In the genomic region with DNA sequence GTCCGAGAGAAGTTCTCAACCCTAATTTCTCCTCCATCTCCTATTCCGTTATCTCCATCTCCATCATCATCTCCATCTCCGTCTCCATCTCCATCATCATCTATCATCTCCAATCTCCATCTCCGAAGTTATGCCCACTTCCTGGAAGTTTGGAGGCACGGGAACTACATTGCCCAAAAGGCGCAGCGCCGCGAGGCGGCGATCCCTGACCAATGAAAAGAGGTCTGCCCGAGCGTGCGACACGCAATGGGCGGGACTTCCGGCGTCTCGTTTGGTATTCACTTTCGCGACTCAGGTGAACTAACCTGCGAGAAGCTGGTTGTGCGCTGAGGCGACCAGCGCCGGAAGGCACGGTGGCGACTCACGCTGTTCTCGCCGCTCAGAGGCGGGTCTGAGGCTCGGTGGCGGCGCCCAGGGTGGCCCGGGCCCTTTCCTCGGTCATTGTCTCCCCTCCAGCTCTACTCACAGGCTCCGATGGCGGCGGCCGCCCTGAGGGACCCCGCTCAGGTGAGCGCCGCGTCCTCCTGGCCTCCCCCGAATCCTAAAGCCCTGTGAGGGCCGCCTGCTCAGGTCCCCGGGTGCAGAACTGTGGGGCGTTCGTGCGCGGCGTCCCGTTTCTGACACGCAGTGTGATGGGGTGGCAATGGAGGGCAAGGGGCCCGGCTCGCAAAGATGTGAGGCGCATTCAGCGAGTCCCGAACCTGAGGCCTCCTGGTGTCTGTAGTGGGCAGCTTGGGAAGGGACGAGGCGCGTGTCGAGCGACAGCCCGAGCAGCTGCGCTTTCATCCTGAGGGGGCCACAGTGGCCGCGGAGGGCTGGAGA, we compare ENCODE assay signal across 1 cellular context.
A peak's percentile ranks its signal among the peaks of the same experiment; 100 is the strongest.
TF ChIP-seq lines count a peak whose summit lies in the region.
"Not testable (repeated sequence)": the region's sequence is repeated elsewhere in the genome, so short reads cannot be mapped to it uniquely, and the experiment has no call there.

A gene (plus strand): TSS at position 274 of the 822 bp plus-strand sequence. CDS start 201 bp downstream, at position 475.

TF ChIP-seq in K562, 482 proteins besides CTCF, POLR2A, EP300 and RAD21 (continued from another document):
- TF ChIP-seq, protein P1, sequence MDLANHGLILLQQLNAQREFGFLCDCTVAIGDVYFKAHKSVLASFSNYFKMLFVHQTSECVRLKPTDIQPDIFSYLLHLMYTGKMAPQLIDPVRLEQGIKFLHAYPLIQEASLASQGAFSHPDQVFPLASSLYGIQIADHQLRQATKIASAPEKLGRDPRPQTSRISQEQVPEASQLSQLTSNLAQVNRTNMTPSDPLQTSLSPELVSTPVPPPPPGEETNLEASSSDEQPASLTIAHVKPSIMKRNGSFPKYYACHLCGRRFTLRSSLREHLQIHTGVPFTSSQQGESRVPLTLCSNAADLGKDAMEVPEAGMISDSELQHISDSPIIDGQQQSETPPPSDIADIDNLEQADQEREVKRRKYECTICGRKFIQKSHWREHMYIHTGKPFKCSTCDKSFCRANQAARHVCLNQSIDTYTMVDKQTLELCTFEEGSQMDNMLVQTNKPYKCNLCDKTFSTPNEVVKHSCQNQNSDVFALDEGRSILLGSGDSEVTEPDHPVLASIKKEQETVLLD (IDR thresholded peaks at IDR 0.05): peak; percentile 53; the same call in 1 of the 2 replicates
- TF ChIP-seq SRSF1 (IDR thresholded peaks at IDR 0.05; ENCODE audit: low read depth, low read length): 0 out of 2 replicates have a peak, but pooled peaks have one; percentile 41
- 0 out of 2 replicates have a peak, but pooled peaks have one; percentile 22 for TF ChIP-seq ELF4 (CRISPR knock-in tag; IDR thresholded peaks at IDR 0.05)
- TF ChIP-seq, protein P2, sequence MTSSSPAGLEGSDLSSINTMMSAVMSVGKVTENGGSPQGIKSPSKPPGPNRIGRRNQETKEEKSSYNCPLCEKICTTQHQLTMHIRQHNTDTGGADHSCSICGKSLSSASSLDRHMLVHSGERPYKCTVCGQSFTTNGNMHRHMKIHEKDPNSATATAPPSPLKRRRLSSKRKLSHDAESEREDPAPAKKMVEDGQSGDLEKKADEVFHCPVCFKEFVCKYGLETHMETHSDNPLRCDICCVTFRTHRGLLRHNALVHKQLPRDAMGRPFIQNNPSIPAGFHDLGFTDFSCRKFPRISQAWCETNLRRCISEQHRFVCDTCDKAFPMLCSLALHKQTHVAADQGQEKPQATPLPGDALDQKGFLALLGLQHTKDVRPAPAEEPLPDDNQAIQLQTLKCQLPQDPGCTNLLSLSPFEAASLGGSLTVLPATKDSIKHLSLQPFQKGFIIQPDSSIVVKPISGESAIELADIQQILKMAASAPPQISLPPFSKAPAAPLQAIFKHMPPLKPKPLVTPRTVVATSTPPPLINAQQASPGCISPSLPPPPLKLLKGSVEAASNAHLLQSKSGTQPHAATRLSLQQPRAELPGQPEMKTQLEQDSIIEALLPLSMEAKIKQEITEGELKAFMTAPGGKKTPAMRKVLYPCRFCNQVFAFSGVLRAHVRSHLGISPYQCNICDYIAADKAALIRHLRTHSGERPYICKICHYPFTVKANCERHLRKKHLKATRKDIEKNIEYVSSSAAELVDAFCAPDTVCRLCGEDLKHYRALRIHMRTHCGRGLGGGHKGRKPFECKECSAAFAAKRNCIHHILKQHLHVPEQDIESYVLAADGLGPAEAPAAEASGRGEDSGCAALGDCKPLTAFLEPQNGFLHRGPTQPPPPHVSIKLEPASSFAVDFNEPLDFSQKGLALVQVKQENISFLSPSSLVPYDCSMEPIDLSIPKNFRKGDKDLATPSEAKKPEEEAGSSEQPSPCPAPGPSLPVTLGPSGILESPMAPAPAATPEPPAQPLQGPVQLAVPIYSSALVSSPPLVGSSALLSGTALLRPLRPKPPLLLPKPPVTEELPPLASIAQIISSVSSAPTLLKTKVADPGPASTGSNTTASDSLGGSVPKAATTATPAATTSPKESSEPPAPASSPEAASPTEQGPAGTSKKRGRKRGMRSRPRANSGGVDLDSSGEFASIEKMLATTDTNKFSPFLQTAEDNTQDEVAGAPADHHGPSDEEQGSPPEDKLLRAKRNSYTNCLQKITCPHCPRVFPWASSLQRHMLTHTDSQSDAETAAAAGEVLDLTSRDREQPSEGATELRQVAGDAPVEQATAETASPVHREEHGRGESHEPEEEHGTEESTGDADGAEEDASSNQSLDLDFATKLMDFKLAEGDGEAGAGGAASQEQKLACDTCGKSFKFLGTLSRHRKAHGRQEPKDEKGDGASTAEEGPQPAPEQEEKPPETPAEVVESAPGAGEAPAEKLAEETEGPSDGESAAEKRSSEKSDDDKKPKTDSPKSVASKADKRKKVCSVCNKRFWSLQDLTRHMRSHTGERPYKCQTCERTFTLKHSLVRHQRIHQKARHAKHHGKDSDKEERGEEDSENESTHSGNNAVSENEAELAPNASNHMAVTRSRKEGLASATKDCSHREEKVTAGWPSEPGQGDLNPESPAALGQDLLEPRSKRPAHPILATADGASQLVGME (CRISPR knock-in tag; IDR thresholded peaks at IDR 0.05): peak; percentile 79; the same call in 1 of the 2 replicates
- TF ChIP-seq PHF20 (IDR thresholded peaks at IDR 0.05; ENCODE audit: partially characterized antibody): peak; percentile 16
- TF ChIP-seq CREM (IDR thresholded peaks at IDR 0.05; ENCODE audit: low read depth): peak; percentile 88
- peak; percentile 81 for TF ChIP-seq MBD2 (IDR thresholded peaks at IDR 0.05; ENCODE audit: borderline replicate concordance, low read depth)
- TF ChIP-seq RBFOX2 (IDR thresholded peaks at IDR 0.05; ENCODE audit: low read depth, low read length): peak; percentile 45; the same call in 1 of the 2 replicates
- TF ChIP-seq ZNF143 (CRISPR knock-in tag; IDR thresholded peaks at IDR 0.05): peak; percentile 79
- peak; percentile 78 to 79 for TF ChIP-seq SIX5 (IDR thresholded peaks at IDR 0.05; ENCODE audit: borderline replicate concordance in 1 of 2, insufficient read depth in 1 of 2, low read depth in 1 of 2, low read length in 2 of 2)
- TF ChIP-seq GABPB1 (CRISPR knock-in tag; IDR thresholded peaks at IDR 0.05): peak; percentile 90
- TF ChIP-seq, protein P3, sequence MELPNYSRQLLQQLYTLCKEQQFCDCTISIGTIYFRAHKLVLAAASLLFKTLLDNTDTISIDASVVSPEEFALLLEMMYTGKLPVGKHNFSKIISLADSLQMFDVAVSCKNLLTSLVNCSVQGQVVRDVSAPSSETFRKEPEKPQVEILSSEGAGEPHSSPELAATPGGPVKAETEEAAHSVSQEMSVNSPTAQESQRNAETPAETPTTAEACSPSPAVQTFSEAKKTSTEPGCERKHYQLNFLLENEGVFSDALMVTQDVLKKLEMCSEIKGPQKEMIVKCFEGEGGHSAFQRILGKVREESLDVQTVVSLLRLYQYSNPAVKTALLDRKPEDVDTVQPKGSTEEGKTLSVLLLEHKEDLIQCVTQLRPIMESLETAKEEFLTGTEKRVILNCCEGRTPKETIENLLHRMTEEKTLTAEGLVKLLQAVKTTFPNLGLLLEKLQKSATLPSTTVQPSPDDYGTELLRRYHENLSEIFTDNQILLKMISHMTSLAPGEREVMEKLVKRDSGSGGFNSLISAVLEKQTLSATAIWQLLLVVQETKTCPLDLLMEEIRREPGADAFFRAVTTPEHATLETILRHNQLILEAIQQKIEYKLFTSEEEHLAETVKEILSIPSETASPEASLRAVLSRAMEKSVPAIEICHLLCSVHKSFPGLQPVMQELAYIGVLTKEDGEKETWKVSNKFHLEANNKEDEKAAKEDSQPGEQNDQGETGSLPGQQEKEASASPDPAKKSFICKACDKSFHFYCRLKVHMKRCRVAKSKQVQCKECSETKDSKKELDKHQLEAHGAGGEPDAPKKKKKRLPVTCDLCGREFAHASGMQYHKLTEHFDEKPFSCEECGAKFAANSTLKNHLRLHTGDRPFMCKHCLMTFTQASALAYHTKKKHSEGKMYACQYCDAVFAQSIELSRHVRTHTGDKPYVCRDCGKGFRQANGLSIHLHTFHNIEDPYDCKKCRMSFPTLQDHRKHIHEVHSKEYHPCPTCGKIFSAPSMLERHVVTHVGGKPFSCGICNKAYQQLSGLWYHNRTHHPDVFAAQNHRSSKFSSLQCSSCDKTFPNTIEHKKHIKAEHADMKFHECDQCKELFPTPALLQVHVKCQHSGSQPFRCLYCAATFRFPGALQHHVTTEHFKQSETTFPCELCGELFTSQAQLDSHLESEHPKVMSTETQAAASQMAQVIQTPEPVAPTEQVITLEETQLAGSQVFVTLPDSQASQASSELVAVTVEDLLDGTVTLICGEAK (IDR thresholded peaks at IDR 0.05): peak; percentile 88
- TF ChIP-seq, protein P3 (CRISPR knock-in tag; IDR thresholded peaks at IDR 0.05): not testable (repeated sequence)
- peak; percentile 44; the same call in 1 of the 2 replicates for TF ChIP-seq PHF8 (IDR thresholded peaks at IDR 0.05; ENCODE audit: borderline replicate concordance, low read length)
- TF ChIP-seq NRF1 (conservative IDR thresholded peaks at IDR 0.05 in 1 of 2, IDR thresholded peaks at IDR 0.05 in 1 of 2): peak; percentile 21 to 44; a peak in 3 of 4 replicates
- TF ChIP-seq CHD2 (IDR thresholded peaks at IDR 0.05; ENCODE audit: low read depth, low read length): peak; percentile 41; the same call in 1 of the 2 replicates
- peak; percentile 25 for TF ChIP-seq RBBP5 (IDR thresholded peaks at IDR 0.05; ENCODE audit: borderline replicate concordance, insufficient read depth, low read length, poor library complexity, severe bottlenecking)
- peak; percentile 51; the same call in 1 of the 2 replicates for TF ChIP-seq HDAC2 (IDR thresholded peaks at IDR 0.05)
- TF ChIP-seq RCOR1 (IDR thresholded peaks at IDR 0.05; ENCODE audit: borderline replicate concordance in 1 of 2, low read depth in 2 of 2, low read length in 2 of 2): peak in 1 of 2 experiments; percentile 64; a peak in 1 of 4 replicates
- peak; percentile 66 for TF ChIP-seq CREB1 (IDR thresholded peaks at IDR 0.05)
- TF ChIP-seq CREB1 (CRISPR knock-in tag; IDR thresholded peaks at IDR 0.05): peak; percentile 50; the same call in 1 of the 2 replicates
- peak; percentile 49; the same call in 1 of the 2 replicates for TF ChIP-seq POLR2G (IDR thresholded peaks at IDR 0.05; ENCODE audit: low read depth, low read length)
- TF ChIP-seq NFYB (IDR thresholded peaks at IDR 0.05; ENCODE audit: extremely low read depth, insufficient read length): peak; percentile 31
- peak; percentile 93 for TF ChIP-seq GABPA (tag; conservative IDR thresholded peaks at IDR 0.05; ENCODE audit: low read depth)
- TF ChIP-seq, protein P4, sequence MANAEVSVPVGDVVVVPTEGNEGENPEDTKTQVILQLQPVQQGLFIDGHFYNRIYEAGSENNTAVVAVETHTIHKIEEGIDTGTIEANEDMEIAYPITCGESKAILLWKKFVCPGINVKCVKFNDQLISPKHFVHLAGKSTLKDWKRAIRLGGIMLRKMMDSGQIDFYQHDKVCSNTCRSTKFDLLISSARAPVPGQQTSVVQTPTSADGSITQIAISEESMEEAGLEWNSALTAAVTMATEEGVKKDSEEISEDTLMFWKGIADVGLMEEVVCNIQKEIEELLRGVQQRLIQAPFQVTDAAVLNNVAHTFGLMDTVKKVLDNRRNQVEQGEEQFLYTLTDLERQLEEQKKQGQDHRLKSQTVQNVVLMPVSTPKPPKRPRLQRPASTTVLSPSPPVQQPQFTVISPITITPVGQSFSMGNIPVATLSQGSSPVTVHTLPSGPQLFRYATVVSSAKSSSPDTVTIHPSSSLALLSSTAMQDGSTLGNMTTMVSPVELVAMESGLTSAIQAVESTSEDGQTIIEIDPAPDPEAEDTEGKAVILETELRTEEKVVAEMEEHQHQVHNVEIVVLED (CRISPR knock-in tag; IDR thresholded peaks at IDR 0.05): peak; percentile 92
- TF ChIP-seq, protein P5, sequence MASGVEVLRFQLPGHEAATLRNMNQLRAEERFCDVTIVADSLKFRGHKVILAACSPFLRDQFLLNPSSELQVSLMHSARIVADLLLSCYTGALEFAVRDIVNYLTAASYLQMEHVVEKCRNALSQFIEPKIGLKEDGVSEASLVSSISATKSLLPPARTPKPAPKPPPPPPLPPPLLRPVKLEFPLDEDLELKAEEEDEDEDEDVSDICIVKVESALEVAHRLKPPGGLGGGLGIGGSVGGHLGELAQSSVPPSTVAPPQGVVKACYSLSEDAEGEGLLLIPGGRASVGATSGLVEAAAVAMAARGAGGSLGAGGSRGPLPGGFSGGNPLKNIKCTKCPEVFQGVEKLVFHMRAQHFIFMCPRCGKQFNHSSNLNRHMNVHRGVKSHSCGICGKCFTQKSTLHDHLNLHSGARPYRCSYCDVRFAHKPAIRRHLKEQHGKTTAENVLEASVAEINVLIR (CRISPR knock-in tag; IDR thresholded peaks at IDR 0.05): peak; percentile 9; the same call in 1 of the 2 replicates
- TF ChIP-seq LCOR (CRISPR knock-in tag; IDR thresholded peaks at IDR 0.05): peak; percentile 78
- peak; percentile 93 for TF ChIP-seq CTBP1 (IDR thresholded peaks at IDR 0.05; ENCODE audit: borderline replicate concordance)
- peak; percentile 68 for TF ChIP-seq SP2 (IDR thresholded peaks at IDR 0.05; ENCODE audit: extremely low read depth, low read depth, low read length, poor library complexity, severe bottlenecking)
- peak; percentile 84 for TF ChIP-seq ELF1 (tag; IDR thresholded peaks at IDR 0.05)
- TF ChIP-seq CXXC5 (CRISPR knock-in tag; IDR thresholded peaks at IDR 0.05): peak; percentile 99
- peak; percentile 93 to 94 for TF ChIP-seq KDM1A (IDR thresholded peaks at IDR 0.05)
- peak in 1 of 2 experiments; percentile 90; a peak in 2 of 4 replicates for TF ChIP-seq HDAC1 (IDR thresholded peaks at IDR 0.05)
- TF ChIP-seq RBM25 (IDR thresholded peaks at IDR 0.05; ENCODE audit: low read depth, low read length, severe bottlenecking): peak; percentile 56
